1 cellular context compared by ENCODE assay signal in genomic region chr3:194574639-194575483, GRCh38.
A peak's percentile ranks its signal among the peaks of the same experiment; 100 is the strongest.
TF ChIP-seq lines count a peak whose summit lies in the region.

No MANE protein-coding gene starts in this region.

TF ChIP-seq in K562, 482 proteins besides CTCF, POLR2A, EP300 and RAD21 (continued from another document and continues in another):
- TF ChIP-seq E2F5 (CRISPR knock-in tag; IDR thresholded peaks at IDR 0.05) (no peak), ZNF165 (CRISPR knock-in tag; IDR thresholded peaks at IDR 0.05; ENCODE audit: borderline replicate concordance) (no peak), ZNF609 (CRISPR knock-in tag; IDR thresholded peaks at IDR 0.05; ENCODE audit: borderline replicate concordance) (no peak), COPS2 (conservative IDR thresholded peaks at IDR 0.05) (no peak), TARDBP (IDR thresholded peaks at IDR 0.05) (no peak), NRF1 (conservative IDR thresholded peaks at IDR 0.05 in 1 of 2, IDR thresholded peaks at IDR 0.05 in 1 of 2) (0 out of 4 replicates have a peak, but pooled peaks of 1 of the 2 experiments have one; percentile 10), TRIM24 (IDR thresholded peaks at IDR 0.05) (peak; percentile 26 to 35; a peak in 1 of 4 replicates), FUS (optimal IDR thresholded peaks at IDR 0.05; ENCODE audit: low read depth, low read length) (no peak), ATF6 (CRISPR knock-in tag; IDR thresholded peaks at IDR 0.05) (no peak), ARID3A (IDR thresholded peaks at IDR 0.05; ENCODE audit: borderline replicate concordance, low read depth, low read length) (no peak), ZNF449 (CRISPR knock-in tag; IDR thresholded peaks at IDR 0.05) (no peak), CCNT2 (IDR thresholded peaks at IDR 0.05; ENCODE audit: borderline replicate concordance, extremely low read depth, insufficient read length, low read depth, low read length) (no peak), TBL1XR1 (IDR thresholded peaks at IDR 0.05; ENCODE audit: low read length in 2 of 2) (no peak), ARID1B (IDR thresholded peaks at IDR 0.05) (peak; percentile 90), HMG20A (CRISPR knock-in tag; conservative IDR thresholded peaks at IDR 0.05) (peak; percentile 43; the same call in 1 of the 2 replicates), ZFPM2 (CRISPR knock-in tag; IDR thresholded peaks at IDR 0.05) (no peak), RHOXF2B (CRISPR knock-in tag; conservative IDR thresholded peaks at IDR 0.05) (no peak), RCOR1 (IDR thresholded peaks at IDR 0.05; ENCODE audit: borderline replicate concordance in 1 of 2, low read depth in 2 of 2, low read length in 2 of 2) (peak; percentile 91 to 96), PHF20 (IDR thresholded peaks at IDR 0.05; ENCODE audit: partially characterized antibody) (no peak), HNRNPUL1 (IDR thresholded peaks at IDR 0.05; ENCODE audit: low read length) (no peak), SMARCA4 (IDR thresholded peaks at IDR 0.05) (peak; percentile 90), ETV5 (CRISPR knock-in tag; IDR thresholded peaks at IDR 0.05; ENCODE audit: low read depth) (peak; percentile 74; the same call in 1 of the 2 replicates), HES1 (IDR thresholded peaks at IDR 0.05; ENCODE audit: low read depth) (no peak), ETV1 (tag; conservative IDR thresholded peaks at IDR 0.05; ENCODE audit: low read depth) (0 out of 2 replicates have a peak, but pooled peaks have one; percentile 14), MCM3 (IDR thresholded peaks at IDR 0.05) (no peak), ZFX (CRISPR knock-in tag; IDR thresholded peaks at IDR 0.05) (peak; percentile 1; the same call in 1 of the 2 replicates), CTBP1 (IDR thresholded peaks at IDR 0.05; ENCODE audit: borderline replicate concordance) (peak; percentile 32; the same call in 1 of the 2 replicates), ZNF253 (CRISPR knock-in tag; conservative IDR thresholded peaks at IDR 0.05) (no peak), THRAP3 (IDR thresholded peaks at IDR 0.05; ENCODE audit: borderline replicate concordance) (no peak), NR3C1 (CRISPR knock-in tag; IDR thresholded peaks at IDR 0.05) (no peak), ZNF507 (tag; conservative IDR thresholded peaks at IDR 0.05) (no peak), GATAD2A (IDR thresholded peaks at IDR 0.05) (0 out of 2 replicates have a peak, but pooled peaks have one; percentile 44), CREB5 (CRISPR knock-in tag; IDR thresholded peaks at IDR 0.05) (no peak), ZNF740 (CRISPR knock-in tag; IDR thresholded peaks at IDR 0.05) (no peak), ZNF740 (tag; IDR thresholded peaks at IDR 0.05) (no peak), ZNF3 (CRISPR knock-in tag; IDR thresholded peaks at IDR 0.05) (no peak), TCFL5 (CRISPR knock-in tag; conservative IDR thresholded peaks at IDR 0.05) (no peak), SMARCB1 (IDR thresholded peaks at IDR 0.05; ENCODE audit: insufficient read length, low read depth) (no peak), FOXK2 (conservative IDR thresholded peaks at IDR 0.05 in 1 of 2, IDR thresholded peaks at IDR 0.05 in 1 of 2; ENCODE audit: low read depth in 2 of 2) (no peak), CBX5 (IDR thresholded peaks at IDR 0.05; ENCODE audit: borderline replicate concordance, low read depth) (no peak), ZNF184 (CRISPR knock-in tag; IDR thresholded peaks at IDR 0.05) (no peak), L3MBTL2 (IDR thresholded peaks at IDR 0.05) (no peak), ATF3 (IDR thresholded peaks at IDR 0.05) (peak; percentile 90), ATF3 (CRISPR knock-in tag; conservative IDR thresholded peaks at IDR 0.05) (no peak), ZNF282 (CRISPR knock-in tag; IDR thresholded peaks at IDR 0.05) (no peak), GTF2E2 (tag; IDR thresholded peaks at IDR 0.05) (0 out of 2 replicates have a peak, but pooled peaks have one; percentile 39), EWSR1 (IDR thresholded peaks at IDR 0.05; ENCODE audit: borderline replicate concordance, low read depth, partially characterized antibody) (no peak), MAZ (CRISPR knock-in tag; conservative IDR thresholded peaks at IDR 0.05 in 1 of 2, IDR thresholded peaks at IDR 0.05 in 1 of 2) (no peak; a peak in 1 of 4 replicates), SREBF1 (IDR thresholded peaks at IDR 0.05; ENCODE audit: borderline replicate concordance, low read depth, low read length) (no peak), ZEB2 (IDR thresholded peaks at IDR 0.05) (peak; percentile 52; the same call in 1 of the 2 replicates), EGR1 (conservative IDR thresholded peaks at IDR 0.05) (peak; percentile 43; the same call in 1 of the 2 replicates), SMARCA5 (IDR thresholded peaks at IDR 0.05) (no peak), OTX1 (CRISPR knock-in tag; IDR thresholded peaks at IDR 0.05) (no peak)
